ENCODE assay signal across 10 cellular contexts in the genomic region with DNA sequence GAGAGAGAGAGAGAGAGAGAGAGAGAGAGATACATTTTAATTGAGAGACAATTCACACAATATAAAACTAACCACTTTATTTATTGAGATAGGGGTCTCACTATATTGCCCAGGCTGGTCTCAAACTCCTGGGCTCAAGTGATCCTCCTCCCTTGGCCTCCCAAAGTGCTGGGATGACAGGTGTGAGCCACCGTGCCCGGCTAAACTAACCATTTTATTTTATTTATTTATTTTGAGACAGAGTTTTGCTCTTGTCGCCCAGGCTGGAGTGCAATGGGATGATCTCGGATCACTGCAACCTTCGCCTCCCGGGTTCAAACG. TPM values are rescaled to one million over a fixed set of nuclear protein-coding genes. Genes with fewer than 3 reads are reported as not detected.
DNase-seq lines count a peak whose midpoint lies in the region; ATAC-seq and TF ChIP-seq lines count a peak whose summit lies in the region.
"Not testable (repeated sequence)": the region's sequence is repeated elsewhere in the genome, so short reads cannot be mapped to it uniquely, and the experiment has no call there.
"Had no signal": no experiment of that assay in that cellular context is flagged by ENCODE, and none has a peak within 500 bp of the region (broad histone marks: within the 10 kb centered on the region; RNA-seq: fewer than 3 reads in every experiment).

No MANE protein-coding gene starts in this region.

- POLR2A ChIA-PET in activated B cell treated with CpG ODN at 0.5 μM for 24 hours (lab: Charles Lee), result interaction anchor here (1.4 kb wide), 1 partner anchor 25 kb away, joined by 8 read pairs; a partner anchor contains a TSS

- H3K27me3 ChIP-seq in BLaER1; KMS-11 (ENCODE audit: insufficient read depth, low read depth); ascending aorta; liver (ENCODE audit: control insufficient read depth in 4 of 4, insufficient read depth in 4 of 4, low read length in 3 of 4); subcutaneous abdominal adipose tissue (ENCODE audit: control insufficient read depth in 5 of 5, insufficient read depth in 4 of 5, low read length in 5 of 5): not testable (repeated sequence)

- not testable (repeated sequence) for TF ChIP-seq RAD21 in liver (IDR thresholded peaks at IDR 0.05)

- H3K4me1 ChIP-seq in BLaER1 (peaks cover 56% of the 10 kb centered on the region), KMS-11 (ENCODE audit: low read depth, poor library complexity, severe bottlenecking) (peaks cover 57% of the 10 kb centered on the region), ascending aorta (peaks cover 7 to 25% of the 10 kb centered on the region in 2 donors), liver (ENCODE audit: control insufficient read depth in 4 of 4, insufficient read depth in 4 of 4, low read length in 3 of 4) (peaks cover 10 to 40% (median 13%) of the 10 kb centered on the region in 4 donors), subcutaneous abdominal adipose tissue (ENCODE audit: control insufficient read depth in 5 of 5, insufficient read depth in 5 of 5, low read length in 5 of 5) (peaks cover 17 to 61% (median 51%) of the 10 kb centered on the region in 5 donors)

- H4K20me1 ChIP-seq in BLaER1; KMS-11 (ENCODE audit: insufficient read depth): not testable (repeated sequence)

- not testable (repeated sequence) for H3K36me3 ChIP-seq in BLaER1; KMS-11 (ENCODE audit: insufficient read depth); ascending aorta; liver (ENCODE audit: control insufficient read depth in 4 of 4, insufficient read depth in 3 of 4, low read depth in 1 of 4, low read length in 3 of 4); subcutaneous abdominal adipose tissue (ENCODE audit: control insufficient read depth in 5 of 5, insufficient read depth in 5 of 5, low read length in 5 of 5)

- H3K4me3 Mint-ChIP-seq in activated B cell treated with CpG ODN at 0.5 μM for 24 hours, result peak overlapping the region; percentile 24
- peak overlapping the region; percentile 62 for H3K4me3 Mint-ChIP-seq in osteocyte (ENCODE audit: unreplicated experiment)

- H3K9ac ChIP-seq in BLaER1, result not testable (repeated sequence)
- H3K9ac ChIP-seq in KMS-11, result peak overlapping the region; percentile 42
- H3K9ac ChIP-seq in liver (ENCODE audit: low read depth in 1 of 2, low read length in 2 of 2), result peak overlapping the region in 1 of 2 donors; percentile 83
- H3K9ac ChIP-seq in subcutaneous abdominal adipose tissue (ENCODE audit: low read length in 5 of 5), result peak overlapping the region in 4 of 5 donors; percentile 56 to 85 (median 76)

- not testable (repeated sequence) for H3K27me3 Mint-ChIP-seq in activated B cell treated with CpG ODN at 0.5 μM for 24 hours; osteocyte (ENCODE audit: unreplicated experiment)

- H2AFZ ChIP-seq in KMS-11 (ENCODE audit: low read depth), result peak overlapping the region; percentile 60; the same call in 1 of the 2 replicates

- peaks cover 14% of the 10 kb centered on the region; the same call in 1 of the 2 replicates for H3K79me2 ChIP-seq in KMS-11 (ENCODE audit: insufficient read depth, low read depth)

- H3K36me3 Mint-ChIP-seq in activated B cell treated with CpG ODN at 0.5 μM for 24 hours (ENCODE audit: low read depth); osteocyte (ENCODE audit: unreplicated experiment): not testable (repeated sequence)

- ATAC-seq in activated B cell treated with CpG ODN at 0.5 μM for 24 hours (ENCODE audit: low read depth), result not testable (repeated sequence)

- 82% methylated on average over 7 of the region's 7 CpGs for WGBS in liver

- H3K4me3 ChIP-seq in BLaER1; KMS-11 (IDR thresholded peaks at IDR 0.05; ENCODE audit: insufficient read depth, low read depth, low read length); liver (ENCODE audit: low read depth in 1 of 3, low read length in 3 of 3): not testable (repeated sequence)
- H3K4me3 ChIP-seq in ascending aorta (peak overlapping the region in 1 of 2 donors; percentile 11), subcutaneous abdominal adipose tissue (ENCODE audit: low read depth in 1 of 5, low read length in 5 of 5) (peak overlapping the region in 2 of 5 donors; percentile 3 to 37)

- CTCF ChIA-PET in activated B cell treated with CpG ODN at 0.5 μM for 24 hours (lab: Charles Lee), result not testable (repeated sequence)

- DNase-seq in activated B cell treated with CpG ODN at 0.5 μM for 24 hours; ascending aorta (ENCODE audit: low spot score in 2 of 2); epithelial cell of prostate (ENCODE audit: low read depth, low spot score); osteocyte (ENCODE audit: extremely low spot score, unreplicated experiment): not testable (repeated sequence)

- TF ChIP-seq CTCF in KMS-11 (conservative IDR thresholded peaks at IDR 0.05; ENCODE audit: low read depth, low read length); activated B cell treated with CpG ODN at 0.5 μM for 24 hours (IDR thresholded peaks at IDR 0.05); ascending aorta (IDR thresholded peaks at IDR 0.05); liver (IDR thresholded peaks at IDR 0.05; ENCODE audit: low read depth, low read length, missing input control); osteocyte (IDR thresholded peaks at IDR 0.05): not testable (repeated sequence)

- not testable (repeated sequence) for H3K9me3 ChIP-seq in BLaER1; ascending aorta; liver (ENCODE audit: control insufficient read depth in 4 of 4, low read length in 3 of 4); subcutaneous abdominal adipose tissue (ENCODE audit: control insufficient read depth in 5 of 5, low read length in 5 of 5)

- peaks cover 23% of the 10 kb centered on the region for H3K4me1 Mint-ChIP-seq in activated B cell treated with CpG ODN at 0.5 μM for 24 hours
- peaks cover 15% of the 10 kb centered on the region for H3K4me1 Mint-ChIP-seq in osteocyte (ENCODE audit: unreplicated experiment)

- not testable (repeated sequence) for H3K27ac Mint-ChIP-seq in activated B cell treated with CpG ODN at 0.5 μM for 24 hours; osteocyte (ENCODE audit: unreplicated experiment)

- peak overlapping the region; percentile 53; the same call in 1 of the 2 replicates for H3K4me2 ChIP-seq in BLaER1
- peak overlapping the region; percentile 61 for H3K4me2 ChIP-seq in KMS-11

- H3K9me3 Mint-ChIP-seq in activated B cell treated with CpG ODN at 0.5 μM for 24 hours; osteocyte (ENCODE audit: unreplicated experiment): not testable (repeated sequence)

- H3K27ac ChIP-seq in BLaER1 (peak overlapping the region; percentile 36; the same call in 1 of the 2 replicates), KMS-11 (peak overlapping the region; percentile 81), ascending aorta (peak overlapping the region; percentile 90 to 92), epithelial cell of prostate (peak overlapping the region; percentile 100), liver (ENCODE audit: low read depth in 1 of 2, low read length in 2 of 2) (peak overlapping the region; percentile 88 to 96), subcutaneous abdominal adipose tissue (ENCODE audit: low read depth, low read length) (peak overlapping the region; percentile 97)

- intact Hi-C loops in activated B cell treated with CpG ODN at 0.5 μM for 24 hours (cut with micrococcal nuclease) (loop anchor here (2.0 kb wide), 2 partner anchors 33 to 45 kb away; no protein-coding TSS in a partner anchor), ascending aorta (cut with DNase I) (loop anchor here (2.0 to 5.0 kb wide), 4 partner anchors 34 to 691 kb away; a partner anchor contains a TSS)

RNA-seq across cellular contexts. Expression of a gene that starts 24.6 kb away (rescaled TPM):
- total RNA-seq in activated B cell treated with CpG ODN at 0.5 μM for 24 hours (24.9 and 26.0 TPM in 2 replicates), ascending aorta (2.9 TPM), liver (1,000 to 10,000 TPM in 1 of 2 donors, 100 to 1,000 TPM in 1; 130 to 1,255 TPM), osteocyte (77.9 and 81.4 TPM in 2 replicates)
- 100 to 1,000 TPM in 1 of 2 donors, 10 to 100 TPM in 1; 43.4 to 338 TPM for polyA plus RNA-seq in liver

RNA-seq across cellular contexts. Expression of a gene that starts 41.6 kb away (rescaled TPM):
- not detected in 2 replicates for total RNA-seq in activated B cell treated with CpG ODN at 0.5 μM for 24 hours
- total RNA-seq in ascending aorta, result not detected
- under 1 TPM; 0.08 to 0.14 TPM for total RNA-seq in liver
- polyA plus RNA-seq in liver, result under 1 TPM; 0.06 to 0.15 TPM
- not detected in 2 replicates for total RNA-seq in osteocyte
- total RNA-seq: left ventricle myocardium superior had no signal
- polyA plus RNA-seq: AG04450 had no signal

Comparison
In these comparisons a context has a peak if more than half of its experiments do, and no peak if none do; other contexts are left out.
1. H3K27ac ChIP-seq: peak in every context shown above with its lines; median percentile 100 in epithelial cell of prostate; 97 in subcutaneous abdominal adipose tissue; 92 in liver; 91 in ascending aorta; 81 in KMS-11; 36 in BLaER1.